3 cellular contexts compared by ENCODE assay signal in genomic region chr11:14154103-14154502, GRCh38.
TF ChIP-seq lines count a peak whose summit lies in the region.

No MANE protein-coding gene starts in this region.

TF ChIP-seq in HEK293, 187 proteins besides CTCF, POLR2A, EP300 and RAD21:
- TF ChIP-seq TRIM28 (IDR thresholded peaks at IDR 0.05; ENCODE audit: borderline replicate concordance, low read length) (peak; percentile 73; the same call in 1 of the 2 replicates), SETDB1 (IDR thresholded peaks at IDR 0.05; ENCODE audit: insufficient read length, low read length) (peak; percentile 91)

TF ChIP-seq in K562, 482 proteins besides CTCF, POLR2A, EP300 and RAD21:
- TF ChIP-seq CBX5 (IDR thresholded peaks at IDR 0.05; ENCODE audit: borderline replicate concordance, low read depth): peak; percentile 74

TF ChIP-seq in H1, 55 proteins besides CTCF, POLR2A, EP300 and RAD21:
- 0 out of 2 replicates have a peak, but pooled peaks have one; percentile 88 for TF ChIP-seq CBX5 (IDR thresholded peaks at IDR 0.05; ENCODE audit: low read depth, low read length)
TF ChIP-seq in H1: peak in this region for 1; not testable (repeated sequence) for 54.
